In the genomic region with DNA sequence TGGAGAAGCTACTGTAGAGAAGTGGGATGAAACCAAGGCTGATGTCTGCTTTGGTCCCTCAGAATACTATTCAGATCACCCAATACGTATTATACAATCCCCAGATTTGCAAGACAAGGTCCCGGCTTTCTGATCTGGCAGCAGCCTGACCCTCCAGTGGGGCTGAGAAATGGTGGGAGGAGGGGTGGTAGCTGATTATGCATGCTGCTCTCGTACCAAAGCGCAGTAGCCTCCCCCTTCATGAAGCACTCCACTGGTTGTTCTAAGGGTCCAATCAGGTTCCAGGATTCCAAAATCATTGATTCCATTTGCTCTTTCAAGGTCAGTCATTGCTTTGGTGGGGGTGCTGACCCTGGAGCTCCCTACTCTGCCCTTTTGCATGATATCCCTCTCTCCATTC, we compare ENCODE assay signal across 3 cellular contexts. TPM values are rescaled to one million over a fixed set of nuclear protein-coding genes. Genes with fewer than 3 reads are reported as not detected.
"Had no signal": no experiment of that assay in that cellular context is flagged by ENCODE, and none has a peak within 500 bp of the region (broad histone marks: within the 10 kb centered on the region; RNA-seq: fewer than 3 reads in every experiment).

No MANE protein-coding gene starts in this region.

RNA-seq across cellular contexts. Expression of a gene that starts 49.6 kb away (rescaled TPM):
- total RNA-seq: neural crest cell, osteoblast, skeletal muscle tissue had no signal
